In the genomic region with DNA sequence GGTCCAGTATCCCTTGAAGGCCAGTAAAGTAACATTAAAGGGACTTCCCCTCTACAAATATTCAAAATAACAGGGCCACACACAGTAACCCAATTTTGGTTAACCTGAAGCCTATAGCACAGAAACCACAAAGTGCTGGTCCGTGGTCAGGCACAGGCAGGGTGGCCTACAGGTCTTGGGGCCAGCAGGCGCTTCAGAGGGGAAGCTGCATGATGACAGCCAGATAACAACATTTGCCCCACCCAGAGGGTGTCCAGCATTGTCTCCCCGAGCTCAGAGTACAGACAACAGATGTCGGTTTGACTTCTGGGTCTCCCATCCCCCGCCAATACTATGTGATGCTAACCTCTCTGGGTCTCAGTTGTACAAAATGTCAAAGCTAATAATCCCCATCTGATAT, we compare ENCODE assay signal across 15 cellular contexts. TPM values are rescaled to one million over a fixed set of nuclear protein-coding genes. Genes with fewer than 3 reads are reported as not detected.
DNase-seq lines count a peak whose midpoint lies in the region; ATAC-seq and TF ChIP-seq lines count a peak whose summit lies in the region.
"Had no signal": no experiment of that assay in that cellular context is flagged by ENCODE, and none has a peak within 500 bp of the region (broad histone marks: within the 10 kb centered on the region; RNA-seq: fewer than 3 reads in every experiment).

No MANE protein-coding gene starts in this region.

- H3K9me3 ChIP-seq in SJSA1 (replicated peaks): no peaks in the 10 kb centered on the region

- peaks cover 58% of the 10 kb centered on the region for H3K4me1 Mint-ChIP-seq in stimulated activated naive CD8-positive, alpha-beta T cell treated with anti-CD3 and anti-CD28 coated beads, Interleukin-15, Interleukin-2, amounts not matched to agents 100 ng/mL and 50 ng/mL, for 24 hours (ENCODE audit: low read depth)
- H3K4me1 Mint-ChIP-seq in activated naive CD8-positive, alpha-beta T cell treated with anti-CD3 and anti-CD28 coated beads, Interleukin-2, amount 10 ng/mL, durations not matched to agents 7 days and 5 days: peaks cover 23% of the 10 kb centered on the region
- H3K4me1 Mint-ChIP-seq in WTC11: peaks cover 17% of the 10 kb centered on the region

- no peaks in the 10 kb centered on the region for H3K36me3 ChIP-seq in SJSA1

- no peak for ATAC-seq in stimulated activated naive CD8-positive, alpha-beta T cell treated with anti-CD3 and anti-CD28 coated beads, Interleukin-15, Interleukin-2, amounts not matched to agents 100 U/mL and 50 U/mL, for 24 hours
- ATAC-seq in activated naive CD8-positive, alpha-beta T cell treated with anti-CD3 and anti-CD28 coated beads, Interleukin-2, amount 10 ng/mL, durations not matched to agents 7 days and 5 days (ENCODE audit: low read depth): no peak
- no peak for ATAC-seq in WTC11
- no peak for ATAC-seq in GM21381 (IDR thresholded peaks at IDR 0.05; ENCODE audit: unreplicated experiment)
- ATAC-seq: SK-N-SH treated with all-trans-retinoic acid at 6 μM for 48 hours had no signal

- POLR2A ChIA-PET in activated naive CD8-positive, alpha-beta T cell treated with anti-CD3 and anti-CD28 coated beads, Interleukin-2, amount 10 ng/mL, durations not matched to agents 7 days and 5 days (lab: Charles Lee): interaction anchor here (1.0 to 1.1 kb wide), 2 partner anchors 8 to 36 kb away, joined by 3 to 5 read pairs; no protein-coding TSS in a partner anchor
- POLR2A ChIA-PET in WTC11 (lab: Charles Lee): no interaction called here

- peaks cover 4% of the 10 kb centered on the region for H3K9me3 Mint-ChIP-seq in stimulated activated naive CD8-positive, alpha-beta T cell treated with anti-CD3 and anti-CD28 coated beads, Interleukin-15, Interleukin-2, amounts not matched to agents 100 ng/mL and 50 ng/mL, for 24 hours
- peaks cover 1% of the 10 kb centered on the region for H3K9me3 Mint-ChIP-seq in activated naive CD8-positive, alpha-beta T cell treated with anti-CD3 and anti-CD28 coated beads, Interleukin-2, amount 10 ng/mL, durations not matched to agents 7 days and 5 days
- H3K9me3 Mint-ChIP-seq in WTC11: no peaks in the 10 kb centered on the region
- H3K9me3 Mint-ChIP-seq: activated B cell treated with CpG ODN at 0.5 μM for 24 hours had no signal

- CTCF ChIA-PET in WTC11 (lab: Charles Lee): no interaction called here

- TF ChIP-seq CTCF in WTC11 (IDR thresholded peaks at IDR 0.05): no peak

- no peak for DNase-seq in stimulated activated naive CD8-positive, alpha-beta T cell treated with anti-CD3 and anti-CD28 coated beads, Interleukin-15, Interleukin-2, amounts not matched to agents 100 U/mL and 50 U/mL, for 24 hours
- DNase-seq in SJSA1 (ENCODE audit: low read depth in 1 of 2, low spot score in 2 of 2) (peak; percentile 78 to 80), WTC11 (ENCODE audit: low spot score) (no peak), HPDE6-E6E7 (ENCODE audit: extremely low spot score) (no peak)
- peak; percentile 32 for DNase-seq in activated naive CD8-positive, alpha-beta T cell treated with anti-CD3 and anti-CD28 coated beads, Interleukin-2, amount 10 ng/mL, durations not matched to agents 7 days and 5 days
- DNase-seq: activated B cell treated with CpG ODN at 0.5 μM for 24 hours, cortex of kidney, NCI-H187 treated with DMSO at 0.1 percent for 48 hours, NCI-H510A treated with DMSO at 0.1 percent for 48 hours, PC-9 had no signal

- H3K4me1 ChIP-seq in SJSA1 (replicated peaks): peaks cover 18% of the 10 kb centered on the region

- no peaks in the 10 kb centered on the region for H3K27me3 Mint-ChIP-seq in stimulated activated naive CD8-positive, alpha-beta T cell treated with anti-CD3 and anti-CD28 coated beads, Interleukin-15, Interleukin-2, amounts not matched to agents 100 ng/mL and 50 ng/mL, for 24 hours
- H3K27me3 Mint-ChIP-seq in activated naive CD8-positive, alpha-beta T cell treated with anti-CD3 and anti-CD28 coated beads, Interleukin-2, amount 10 ng/mL, durations not matched to agents 7 days and 5 days: no peaks in the 10 kb centered on the region
- H3K27me3 Mint-ChIP-seq in WTC11 (ENCODE audit: low read depth): no peaks in the 10 kb centered on the region
- H3K27me3 Mint-ChIP-seq: activated B cell treated with CpG ODN at 0.5 μM for 24 hours had no signal

- peak overlapping the region; percentile 84 for H3K27ac Mint-ChIP-seq in stimulated activated naive CD8-positive, alpha-beta T cell treated with anti-CD3 and anti-CD28 coated beads, Interleukin-15, Interleukin-2, amounts not matched to agents 100 ng/mL and 50 ng/mL, for 24 hours
- H3K27ac Mint-ChIP-seq in activated naive CD8-positive, alpha-beta T cell treated with anti-CD3 and anti-CD28 coated beads, Interleukin-2, amount 10 ng/mL, durations not matched to agents 7 days and 5 days: peak overlapping the region; percentile 87
- H3K27ac Mint-ChIP-seq in WTC11: no peak overlapping the region
- H3K27ac Mint-ChIP-seq: activated B cell treated with CpG ODN at 0.5 μM for 24 hours, nephron had no signal

- H3K4me3 ChIP-seq in SJSA1: no peak overlapping the region
- H3K4me3 ChIP-seq: PC-9 had no signal

- H3K27ac ChIP-seq in SJSA1: peak overlapping the region; percentile 40
- H3K27ac ChIP-seq: epithelial cell of prostate, PC-9 had no signal

- no peaks in the 10 kb centered on the region for H3K27me3 ChIP-seq in SJSA1 (replicated peaks)

- peaks cover 22% of the 10 kb centered on the region for H3K36me3 Mint-ChIP-seq in stimulated activated naive CD8-positive, alpha-beta T cell treated with anti-CD3 and anti-CD28 coated beads, Interleukin-15, Interleukin-2, amounts not matched to agents 100 ng/mL and 50 ng/mL, for 24 hours (ENCODE audit: low read depth)
- peaks cover 15% of the 10 kb centered on the region for H3K36me3 Mint-ChIP-seq in activated naive CD8-positive, alpha-beta T cell treated with anti-CD3 and anti-CD28 coated beads, Interleukin-2, amount 10 ng/mL, durations not matched to agents 7 days and 5 days
- peaks cover 2% of the 10 kb centered on the region; the same call in 1 of the 2 replicates for H3K36me3 Mint-ChIP-seq in WTC11

- H3K4me3 Mint-ChIP-seq in stimulated activated naive CD8-positive, alpha-beta T cell treated with anti-CD3 and anti-CD28 coated beads, Interleukin-15, Interleukin-2, amounts not matched to agents 100 ng/mL and 50 ng/mL, for 24 hours: peak overlapping the region; percentile 41
- peak overlapping the region; percentile 58 for H3K4me3 Mint-ChIP-seq in activated naive CD8-positive, alpha-beta T cell treated with anti-CD3 and anti-CD28 coated beads, Interleukin-2, amount 10 ng/mL, durations not matched to agents 7 days and 5 days
- H3K4me3 Mint-ChIP-seq in WTC11: no peak overlapping the region
- H3K4me3 Mint-ChIP-seq: activated B cell treated with CpG ODN at 0.5 μM for 24 hours, nephron had no signal

TF ChIP-seq in WTC11, 78 proteins besides CTCF, POLR2A, EP300 and RAD21 (continues in another document):
- TF ChIP-seq ZNF416 (CRISPR knock-in tag; IDR thresholded peaks at IDR 0.05): no peak
- TF ChIP-seq JUN (CRISPR knock-in tag; IDR thresholded peaks at IDR 0.05): no peak
- TF ChIP-seq ESRRA (CRISPR knock-in tag; IDR thresholded peaks at IDR 0.05; ENCODE audit: borderline replicate concordance): no peak
- TF ChIP-seq NR2C2 (CRISPR knock-in tag; IDR thresholded peaks at IDR 0.05): no peak
- no peak for TF ChIP-seq KAT7 (CRISPR knock-in tag; IDR thresholded peaks at IDR 0.05; ENCODE audit: borderline replicate concordance)
- no peak for TF ChIP-seq NFYB (CRISPR knock-in tag; conservative IDR thresholded peaks at IDR 0.05; ENCODE audit: low read depth)
- no peak for TF ChIP-seq ZNF671 (CRISPR knock-in tag; IDR thresholded peaks at IDR 0.05)
- TF ChIP-seq, protein P1, sequence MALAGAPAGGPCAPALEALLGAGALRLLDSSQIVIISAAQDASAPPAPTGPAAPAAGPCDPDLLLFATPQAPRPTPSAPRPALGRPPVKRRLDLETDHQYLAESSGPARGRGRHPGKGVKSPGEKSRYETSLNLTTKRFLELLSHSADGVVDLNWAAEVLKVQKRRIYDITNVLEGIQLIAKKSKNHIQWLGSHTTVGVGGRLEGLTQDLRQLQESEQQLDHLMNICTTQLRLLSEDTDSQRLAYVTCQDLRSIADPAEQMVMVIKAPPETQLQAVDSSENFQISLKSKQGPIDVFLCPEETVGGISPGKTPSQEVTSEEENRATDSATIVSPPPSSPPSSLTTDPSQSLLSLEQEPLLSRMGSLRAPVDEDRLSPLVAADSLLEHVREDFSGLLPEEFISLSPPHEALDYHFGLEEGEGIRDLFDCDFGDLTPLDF (CRISPR knock-in tag; IDR thresholded peaks at IDR 0.05): no peak
- no peak for TF ChIP-seq ZNF317 (CRISPR knock-in tag; IDR thresholded peaks at IDR 0.05; ENCODE audit: borderline replicate concordance, low read depth)
- no peak for TF ChIP-seq CREB1 (CRISPR knock-in tag; IDR thresholded peaks at IDR 0.05)
- TF ChIP-seq SMAD4 (CRISPR knock-in tag; IDR thresholded peaks at IDR 0.05): no peak
- TF ChIP-seq, protein P2, sequence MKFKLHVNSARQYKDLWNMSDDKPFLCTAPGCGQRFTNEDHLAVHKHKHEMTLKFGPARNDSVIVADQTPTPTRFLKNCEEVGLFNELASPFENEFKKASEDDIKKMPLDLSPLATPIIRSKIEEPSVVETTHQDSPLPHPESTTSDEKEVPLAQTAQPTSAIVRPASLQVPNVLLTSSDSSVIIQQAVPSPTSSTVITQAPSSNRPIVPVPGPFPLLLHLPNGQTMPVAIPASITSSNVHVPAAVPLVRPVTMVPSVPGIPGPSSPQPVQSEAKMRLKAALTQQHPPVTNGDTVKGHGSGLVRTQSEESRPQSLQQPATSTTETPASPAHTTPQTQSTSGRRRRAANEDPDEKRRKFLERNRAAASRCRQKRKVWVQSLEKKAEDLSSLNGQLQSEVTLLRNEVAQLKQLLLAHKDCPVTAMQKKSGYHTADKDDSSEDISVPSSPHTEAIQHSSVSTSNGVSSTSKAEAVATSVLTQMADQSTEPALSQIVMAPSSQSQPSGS (CRISPR knock-in tag; IDR thresholded peaks at IDR 0.05; ENCODE audit: borderline replicate concordance, low read depth): no peak
- no peak for TF ChIP-seq FOXJ3 (CRISPR knock-in tag; IDR thresholded peaks at IDR 0.05; ENCODE audit: borderline replicate concordance)
- TF ChIP-seq ELF4 (CRISPR knock-in tag; IDR thresholded peaks at IDR 0.05; ENCODE audit: low read depth): no peak
- TF ChIP-seq ZNF263 (CRISPR knock-in tag; IDR thresholded peaks at IDR 0.05; ENCODE audit: low read depth): no peak

RNA-seq across cellular contexts. Expression of a gene that starts 51.1 kb away (rescaled TPM):
- total RNA-seq in SJSA1 (2014; rRNA removed; shearing (Covaris generic)): 18.0 and 20.4 TPM in 2 replicates
- total RNA-seq in activated naive CD8-positive, alpha-beta T cell treated with anti-CD3 and anti-CD28 coated beads, Interleukin-2, amount 10 ng/mL, durations not matched to agents 7 days and 5 days: 100 to 1,000 TPM; 108 TPM
- 15.9 to 18.6 TPM (median 18.3 TPM) in 3 replicates for total RNA-seq in WTC11 (2021)

Comparison
In these comparisons a context has a peak if more than half of its experiments do, and no peak if none do; other contexts are left out.
1. DNase-seq: peak in SJSA1 (2 of 2) and activated naive CD8-positive, alpha-beta T cell treated with anti-CD3 and anti-CD28 coated beads, Interleukin-2, amount 10 ng/mL, durations not matched to agents 7 days and 5 days (single experiment); none in stimulated activated naive CD8-positive, alpha-beta T cell treated with anti-CD3 and anti-CD28 coated beads, Interleukin-15, Interleukin-2, amounts not matched to agents 100 U/mL and 50 U/mL, for 24 hours (single experiment), WTC11 (single experiment) and HPDE6-E6E7 (single experiment).